Comparison of ENCODE assay signal across 8 cellular contexts in the genomic region with DNA sequence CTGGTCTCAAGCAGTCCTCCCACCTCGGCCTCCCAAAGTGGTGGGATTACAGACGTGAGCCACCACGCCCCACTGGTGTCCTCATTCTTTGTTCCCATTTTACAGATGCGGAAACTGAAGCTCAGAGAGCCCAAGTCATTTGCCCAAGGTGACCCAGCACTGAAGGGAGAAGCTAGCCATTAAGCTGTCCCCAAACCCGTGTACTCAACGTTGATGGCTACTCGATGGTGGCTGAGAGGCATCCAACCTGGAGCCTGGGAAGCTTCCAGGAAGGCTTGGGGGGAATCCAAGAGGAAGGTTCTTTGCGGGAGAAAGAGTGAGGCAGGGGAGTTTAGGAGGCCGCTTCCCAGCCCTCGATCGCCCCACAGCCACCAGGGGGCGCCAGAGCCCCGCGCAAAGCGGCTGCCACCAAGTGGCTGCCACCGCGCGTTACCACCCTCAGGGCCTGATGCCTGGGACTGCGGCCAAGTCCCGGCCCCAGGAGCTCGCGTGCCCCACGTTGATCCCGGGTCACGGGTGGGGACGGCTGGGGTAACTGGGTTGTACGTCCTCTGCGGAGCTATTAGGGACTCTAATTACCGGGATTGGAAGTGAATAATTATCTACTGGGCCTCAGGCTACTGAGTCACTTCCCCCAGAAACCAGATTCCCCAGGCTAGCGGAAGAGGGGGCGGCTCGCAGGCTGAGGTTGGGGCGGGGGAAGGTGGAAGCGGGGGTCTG. TPM values are rescaled to one million over a fixed set of nuclear protein-coding genes. Genes with fewer than 3 reads are reported as not detected.
DNase-seq lines count a peak whose midpoint lies in the region; ATAC-seq and TF ChIP-seq lines count a peak whose summit lies in the region.

No MANE protein-coding gene starts in this region.

- TF ChIP-seq POLR2A in adrenal gland (IDR thresholded peaks at IDR 0.05): no peak
- TF ChIP-seq POLR2A in vagina (IDR thresholded peaks at IDR 0.05): no peak

- intact Hi-C loops in adrenal gland (cut with DNase I) (loop anchor here in 1 of 2 donors (5.0 kb wide), 3 partner anchors 55 to 275 kb away; no protein-coding TSS in a partner anchor), left cardiac atrium (cut with DNase I) (loop anchor here (1.0 to 10.0 kb wide), 4 partner anchors 54 to 288 kb away; a partner anchor contains a TSS), vagina (cut with DNase I) (loop anchor here (10.0 kb wide), 1 partner anchor 288 kb away; a partner anchor contains a TSS)

- H2BK5ac ChIP-seq in H9 (ENCODE audit: insufficient read length, low read length): no peak overlapping the region

- no peak overlapping the region for H4K91ac ChIP-seq in H9 (ENCODE audit: insufficient read length, low read depth, low read length)

- no peaks in the 10 kb centered on the region for H3K79me2 ChIP-seq in H9 (ENCODE audit: insufficient read depth, low read length)

- no peak overlapping the region for H3T11ph ChIP-seq in H9 (ENCODE audit: low read length)

- H3K27me3 Mint-ChIP-seq in H9 (ENCODE audit: low read depth): no peaks in the 10 kb centered on the region; the same call in 1 of the 2 replicates
- no peaks in the 10 kb centered on the region for H3K27me3 Mint-ChIP-seq in T-helper 17 cell

- no peak overlapping the region for H3K14ac ChIP-seq in H9 (ENCODE audit: insufficient read depth, low read length)

- H3K79me1 ChIP-seq in H9 (ENCODE audit: insufficient read depth, low read depth, low read length, poor library complexity, severe bottlenecking): no peaks in the 10 kb centered on the region

- no peak overlapping the region for H2AK5ac ChIP-seq in H9 (ENCODE audit: insufficient read length, low read length)

- H4K5ac ChIP-seq in H9 (ENCODE audit: insufficient read length, low read depth, low read length): no peak overlapping the region

- no peak overlapping the region for H3K27ac Mint-ChIP-seq in H9
- H3K27ac Mint-ChIP-seq in T-helper 17 cell: no peak overlapping the region

- peak; percentile 95 for ATAC-seq in T-helper 17 cell
- ATAC-seq in left cardiac atrium: peak; percentile 84 to 94

- H3K4me1 Mint-ChIP-seq in H9 (peaks cover 2% of the 10 kb centered on the region in 2 experiments; a peak in 3 of 4 replicates), T-helper 17 cell (peaks cover 14% of the 10 kb centered on the region)

- no peak overlapping the region for H2BK20ac ChIP-seq in H9 (ENCODE audit: low read depth, low read length, poor library complexity, severe bottlenecking)

- no peaks in the 10 kb centered on the region for H3K4me1 ChIP-seq in H9 (ENCODE audit: insufficient read depth, low read length)
- peaks cover 0 to 6% of the 10 kb centered on the region in 2 donors for H3K4me1 ChIP-seq in adrenal gland (replicated peaks in 1 of 2)
- H3K4me1 ChIP-seq in vagina: peaks cover 14% of the 10 kb centered on the region

- no peak overlapping the region for H3K4ac ChIP-seq in H9 (ENCODE audit: low read depth, low read length)

- H3K36me3 ChIP-seq in adrenal gland (replicated peaks in 1 of 2) (no peaks in the 10 kb centered on the region), vagina (no peaks in the 10 kb centered on the region)

- no peak overlapping the region for H2BK12ac ChIP-seq in H9 (ENCODE audit: insufficient read length, low read depth, low read length)

- no peaks in the 10 kb centered on the region for H3K23me2 ChIP-seq in H9 (ENCODE audit: insufficient read length, low read depth, low read length, poor library complexity, severe bottlenecking)

- H3K4me3 ChIP-seq in adrenal gland (peak overlapping the region in 1 of 4 donors; percentile 46), vagina (peak overlapping the region; percentile 17 to 43)

- TF ChIP-seq CTCF in H9 (conservative IDR thresholded peaks at IDR 0.05): peak; percentile 100
- TF ChIP-seq CTCF in adrenal gland (IDR thresholded peaks at IDR 0.05): peak; percentile 98 to 99 (median 99)
- peak; percentile 99 to 100 (median 99) for TF ChIP-seq CTCF in vagina (IDR thresholded peaks at IDR 0.05)

- no peaks in the 10 kb centered on the region for H3K9me3 Mint-ChIP-seq in H9

- no peak overlapping the region for H2BK120ac ChIP-seq in H9 (ENCODE audit: low read depth, low read length, poor library complexity, severe bottlenecking)

- no peak overlapping the region for H3K27ac ChIP-seq in H9 (ENCODE audit: insufficient read length, low read depth, low read length)
- H3K27ac ChIP-seq in adrenal gland: peak overlapping the region in 3 of 5 donors; percentile 35 to 74 (median 52)
- peak overlapping the region; percentile 58 for H3K27ac ChIP-seq in vagina

- no peak overlapping the region for H3K56ac ChIP-seq in H9 (ENCODE audit: insufficient read length, low read depth, low read length)

- no CpG with 5 or more reads among the region's 34 CpGs for WGBS in H9 (ENCODE audit: extremely low coverage, insufficient read length, low lambda C conversion rate)
- 5 to 37% (median 7%) methylated on average over 5 to 34 of the region's 34 CpGs for WGBS in adrenal gland, 4 donors

- H3K4me2 ChIP-seq in H9 (ENCODE audit: insufficient read depth, insufficient read length, low read length): no peak overlapping the region

- peak; percentile 44 for DNase-seq in DMS79 (lab: John Stamatoyannopoulos, UW)
- peak; percentile 91 for DNase-seq in H9
- peak; percentile 77 for DNase-seq in NCI-H1105 (lab: John Stamatoyannopoulos, UW)
- DNase-seq in T-helper 17 cell: peak; percentile 79 to 92 (median 92)
- DNase-seq in adrenal gland: peak; percentile 77 to 90 (median 87)
- DNase-seq in left cardiac atrium: peak; percentile 90
- peak; percentile 88 for DNase-seq in retina
- no peak for DNase-seq in vagina (ENCODE audit: extremely low spot score in 2 of 2)

- H4K8ac ChIP-seq in H9 (replicated peaks; ENCODE audit: insufficient read length, low read depth, low read length): no peak overlapping the region

- H4K20me1 ChIP-seq in H9 (ENCODE audit: control insufficient read depth, insufficient read depth, insufficient read length): no peaks in the 10 kb centered on the region

- no peak overlapping the region for H3K18ac ChIP-seq in H9 (ENCODE audit: insufficient read length, low read depth, low read length)

- H3K4me3 Mint-ChIP-seq in H9: no peak overlapping the region
- H3K4me3 Mint-ChIP-seq in T-helper 17 cell: peak overlapping the region; percentile 83

- no peak overlapping the region for H3K9ac ChIP-seq in H9 (ENCODE audit: extremely low read depth, insufficient read length, low read length)

- H3K36me3 Mint-ChIP-seq in H9 (ENCODE audit: insufficient read depth in 1 of 3, low read depth in 3 of 3) (no peaks in the 10 kb centered on the region), T-helper 17 cell (ENCODE audit: low read depth) (no peaks in the 10 kb centered on the region)

- no peaks in the 10 kb centered on the region for H3K9me3 ChIP-seq in H9 (ENCODE audit: control insufficient read depth, low read depth, low read length)
- H3K9me3 ChIP-seq in T-helper 17 cell (ENCODE audit: control insufficient read depth, low read length, poor library complexity, severe bottlenecking): no peaks in the 10 kb centered on the region
- no peaks in the 10 kb centered on the region for H3K9me3 ChIP-seq in adrenal gland (replicated peaks in 1 of 3)
- H3K9me3 ChIP-seq in vagina: no peaks in the 10 kb centered on the region

- H2BK15ac ChIP-seq in H9 (ENCODE audit: low read depth, low read length): no peak overlapping the region

- H3K27me3 ChIP-seq in H9 (ENCODE audit: insufficient read depth, low read length) (no peaks in the 10 kb centered on the region; the same call in 1 of the 2 replicates), adrenal gland (no peaks in the 10 kb centered on the region), vagina (no peaks in the 10 kb centered on the region)

- H3K23ac ChIP-seq in H9 (ENCODE audit: insufficient read length, low read depth, low read length): no peak overlapping the region

- no peak overlapping the region for H2AFZ ChIP-seq in H9 (ENCODE audit: low read length)

RNA-seq across cellular contexts. Expression of a gene that starts 8.8 kb away (rescaled TPM):
- total RNA-seq in H9 (2021): 37.9 and 40.3 TPM in 2 replicates
- total RNA-seq in T-helper 17 cell: 10 to 100 TPM; 38.7 to 39.3 TPM
- total RNA-seq in adrenal gland: 10 to 100 TPM; 26.1 to 70.3 (median 44.6) TPM
- 10 to 100 TPM in 1 of 3 donors, 1 to 10 TPM in 2; 5.8 to 14.5 (median 9.3) TPM for polyA plus RNA-seq in adrenal gland
- total RNA-seq in left cardiac atrium: 10 to 100 TPM; 27.1 to 39.6 TPM
- 24.1 TPM for total RNA-seq in vagina

RNA-seq across cellular contexts. Expression of a gene that starts 28.0 kb away (rescaled TPM):
- total RNA-seq in H9 (2021) (11.4 and 13.1 TPM in 2 replicates), T-helper 17 cell (1 to 10 TPM; 2.1 to 2.5 TPM), adrenal gland (10 to 100 TPM; 18.0 to 37.4 (median 21.5) TPM), left cardiac atrium (1 to 10 TPM; 7.8 to 8.8 TPM), vagina (5.6 TPM)
- 10 to 100 TPM in 2 of 3 donors, 1 to 10 TPM in 1; 3.6 to 25.4 (median 11.0) TPM for polyA plus RNA-seq in adrenal gland

Comparison
In these comparisons a context has a peak if more than half of its experiments do, and no peak if none do; other contexts are left out.
1. DNase-seq: peak in DMS79 (single experiment), H9 (single experiment), NCI-H1105 (single experiment), T-helper 17 cell (3 of 3), adrenal gland (7 of 7), left cardiac atrium (single experiment) and retina (single experiment); none in vagina (0 of 2).
2. Peak in every context shown above with its lines, with median percentiles within 50 percentile points of each other: CTCF ChIP-seq.